In the genomic region with DNA sequence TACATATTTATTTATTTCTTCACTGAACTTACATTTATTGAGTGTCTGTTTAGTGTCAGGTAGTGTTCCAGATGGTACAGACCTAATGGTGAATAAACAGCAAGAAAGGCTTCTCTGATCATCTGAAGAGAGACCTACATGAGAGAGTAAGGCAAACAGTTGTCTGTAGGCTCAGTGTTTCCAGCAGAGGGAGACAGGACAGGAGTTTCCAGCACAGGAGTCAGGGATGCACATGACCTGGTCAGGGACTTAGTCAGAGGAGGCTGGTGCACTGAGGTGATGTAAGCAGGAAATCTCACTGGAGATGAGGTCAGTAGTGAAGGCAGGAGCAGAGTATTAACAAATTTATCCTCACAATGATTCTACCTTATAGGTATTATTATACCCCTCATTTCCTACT, we compare ENCODE assay signal across 9 cellular contexts.
DNase-seq lines count a peak whose midpoint lies in the region; ATAC-seq, FAIRE-seq and TF ChIP-seq lines count a peak whose summit lies in the region.
"Had no signal": no experiment of that assay in that cellular context is flagged by ENCODE, and none has a peak within 500 bp of the region (broad histone marks: within the 10 kb centered on the region; RNA-seq: fewer than 3 reads in every experiment).

No MANE protein-coding gene starts in this region.

- TF ChIP-seq POLR2A in NB4 (IDR thresholded peaks at IDR 0.05; ENCODE audit: extremely low read depth, insufficient read length): no peak

- TF ChIP-seq CTCF in D721Med (IDR thresholded peaks at IDR 0.05; ENCODE audit: insufficient read depth, missing control alignments) (peak; percentile 30), NB4 (IDR thresholded peaks at IDR 0.05; ENCODE audit: low read depth, low read length) (no peak)

- FAIRE-seq in D721Med (lab: Jason Lieb, UNC): no peak

- no peak overlapping the region for H3K27ac ChIP-seq in aorta (ENCODE audit: low read depth in 1 of 2, low read length in 2 of 2)

- DNase-seq in D721Med (ENCODE audit: insufficient read length, low spot score): no peak
- peak; percentile 6 for DNase-seq in NB4 (ENCODE audit: low read depth)
- peak; percentile 71 for DNase-seq in astrocyte of the hippocampus (ENCODE audit: low read depth, low spot score)
- peak; percentile 94 for DNase-seq in kidney tubule cell (ENCODE audit: low spot score)
- DNase-seq in DMS114 treated with DMSO at 0.1 percent for 48 hours (lab: John Stamatoyannopoulos, UW; ENCODE audit: unreplicated experiment): no peak
- no peak for DNase-seq in NCI-H1436 (lab: John Stamatoyannopoulos, UW)
- DNase-seq in aorta: no peak
- DNase-seq: activated CD4-positive, alpha-beta T cell treated with anti-CD3 and anti-CD28 coated beads, Interleukin-2, amount 10 ng/mL, durations not matched to agents 24 days and 14 days had no signal

- H3K4me3 ChIP-seq in NB4 (ENCODE audit: low read depth, low read length): no peak overlapping the region
- H3K4me3 ChIP-seq in aorta (ENCODE audit: low read length in 2 of 2): no peak overlapping the region

- H3K4me1 ChIP-seq in aorta (ENCODE audit: control insufficient read depth in 1 of 2, insufficient read depth in 2 of 2, low read length in 2 of 2): no peaks in the 10 kb centered on the region

- intact Hi-C loops in aorta (cut with DNase I): no loop called here

- H3K9me3 ChIP-seq in aorta (ENCODE audit: control insufficient read depth, low read length): peaks cover 3% of the 10 kb centered on the region

- no peaks in the 10 kb centered on the region for H3K27me3 ChIP-seq in aorta (ENCODE audit: control insufficient read depth in 1 of 2, insufficient read depth in 2 of 2, low read length in 1 of 2)

- no peak for ATAC-seq in GM21717 (IDR thresholded peaks at IDR 0.05; ENCODE audit: unreplicated experiment)
- ATAC-seq in aorta (ENCODE audit: low FRiP score): no peak

- H3K36me3 ChIP-seq in aorta (ENCODE audit: control insufficient read depth in 1 of 2, insufficient read depth in 2 of 2, low read length in 1 of 2): no peaks in the 10 kb centered on the region

Comparison
In these comparisons a context has a peak if more than half of its experiments do, and no peak if none do; other contexts are left out.
1. DNase-seq: peak in NB4 (single experiment), astrocyte of the hippocampus (single experiment) and kidney tubule cell (single experiment); none in D721Med (single experiment), DMS114 treated with DMSO at 0.1 percent for 48 hours (single experiment), NCI-H1436 (single experiment) and aorta (0 of 2).